In the genomic region with DNA sequence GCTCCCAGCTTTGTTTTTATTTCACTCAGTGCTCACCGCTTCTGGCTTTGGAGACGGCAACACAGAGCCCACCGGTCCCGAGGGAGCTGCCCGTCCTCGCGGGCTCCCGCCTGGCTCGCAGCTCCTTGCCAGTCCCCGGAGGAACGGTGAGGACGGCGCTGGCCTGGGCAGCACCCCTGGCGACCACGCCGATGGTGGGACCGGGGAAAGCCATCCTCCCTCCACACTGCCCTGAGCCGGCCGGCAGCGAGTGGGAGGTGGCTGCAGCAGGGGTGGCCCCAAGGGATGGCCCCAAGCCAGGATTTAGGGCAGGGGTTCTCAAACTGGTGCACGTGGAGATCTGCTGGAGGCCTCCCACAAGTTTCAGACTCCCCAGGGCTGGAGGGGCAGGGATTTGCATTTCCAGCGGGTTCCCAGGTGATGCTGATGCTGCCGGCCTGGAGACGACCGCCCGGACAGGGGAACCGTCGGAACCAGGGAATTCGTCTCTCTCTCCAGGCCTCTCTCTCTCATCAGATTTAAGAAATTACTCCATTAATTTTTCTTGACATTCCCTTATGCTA, we compare ENCODE assay signal across 1 cellular context.
TF ChIP-seq lines count a peak whose summit lies in the region.

No MANE protein-coding gene starts in this region.

TF ChIP-seq in H1, 55 proteins besides CTCF, POLR2A, EP300 and RAD21 (continued from another document):
- TF ChIP-seq POLR2AphosphoS5 (IDR thresholded peaks at IDR 0.05; ENCODE audit: low read depth, low read length), result no peak
- no peak for TF ChIP-seq TAF7 (optimal IDR thresholded peaks at IDR 0.05; ENCODE audit: borderline replicate concordance, low read depth, low read length)
- TF ChIP-seq, protein P1, sequence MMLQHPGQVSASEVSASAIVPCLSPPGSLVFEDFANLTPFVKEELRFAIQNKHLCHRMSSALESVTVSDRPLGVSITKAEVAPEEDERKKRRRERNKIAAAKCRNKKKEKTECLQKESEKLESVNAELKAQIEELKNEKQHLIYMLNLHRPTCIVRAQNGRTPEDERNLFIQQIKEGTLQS (IDR thresholded peaks at IDR 0.05; ENCODE audit: insufficient read depth, low read depth, low read length), result no peak
- no peak for TF ChIP-seq FOSL1 (IDR thresholded peaks at IDR 0.05; ENCODE audit: insufficient read depth, low read depth, low read length)
- TF ChIP-seq ZNF274 (IDR thresholded peaks at IDR 0.05; ENCODE audit: borderline replicate concordance, extremely low read depth, low read length), result no peak
- TF ChIP-seq, protein P2, sequence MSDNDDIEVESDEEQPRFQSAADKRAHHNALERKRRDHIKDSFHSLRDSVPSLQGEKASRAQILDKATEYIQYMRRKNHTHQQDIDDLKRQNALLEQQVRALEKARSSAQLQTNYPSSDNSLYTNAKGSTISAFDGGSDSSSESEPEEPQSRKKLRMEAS (IDR thresholded peaks at IDR 0.05), result no peak
- no peak for TF ChIP-seq BRCA1 (IDR thresholded peaks at IDR 0.05; ENCODE audit: low read depth, low read length)
- no peak for TF ChIP-seq BCL11A (IDR thresholded peaks at IDR 0.05; ENCODE audit: low read depth in 2 of 2, low read length in 2 of 2)
- TF ChIP-seq RNF2 (IDR thresholded peaks at IDR 0.05; ENCODE audit: borderline replicate concordance, low read depth, low read length, missing control alignments, poor library complexity, severe bottlenecking), result no peak
- no peak for TF ChIP-seq YY1 (IDR thresholded peaks at IDR 0.05; ENCODE audit: low read depth, low read length)
- TF ChIP-seq CTBP2 (IDR thresholded peaks at IDR 0.05; ENCODE audit: borderline replicate concordance, insufficient read depth, insufficient read length, low read length), result no peak
- no peak for TF ChIP-seq TBP (IDR thresholded peaks at IDR 0.05; ENCODE audit: low read depth, low read length)
- TF ChIP-seq, protein P3, sequence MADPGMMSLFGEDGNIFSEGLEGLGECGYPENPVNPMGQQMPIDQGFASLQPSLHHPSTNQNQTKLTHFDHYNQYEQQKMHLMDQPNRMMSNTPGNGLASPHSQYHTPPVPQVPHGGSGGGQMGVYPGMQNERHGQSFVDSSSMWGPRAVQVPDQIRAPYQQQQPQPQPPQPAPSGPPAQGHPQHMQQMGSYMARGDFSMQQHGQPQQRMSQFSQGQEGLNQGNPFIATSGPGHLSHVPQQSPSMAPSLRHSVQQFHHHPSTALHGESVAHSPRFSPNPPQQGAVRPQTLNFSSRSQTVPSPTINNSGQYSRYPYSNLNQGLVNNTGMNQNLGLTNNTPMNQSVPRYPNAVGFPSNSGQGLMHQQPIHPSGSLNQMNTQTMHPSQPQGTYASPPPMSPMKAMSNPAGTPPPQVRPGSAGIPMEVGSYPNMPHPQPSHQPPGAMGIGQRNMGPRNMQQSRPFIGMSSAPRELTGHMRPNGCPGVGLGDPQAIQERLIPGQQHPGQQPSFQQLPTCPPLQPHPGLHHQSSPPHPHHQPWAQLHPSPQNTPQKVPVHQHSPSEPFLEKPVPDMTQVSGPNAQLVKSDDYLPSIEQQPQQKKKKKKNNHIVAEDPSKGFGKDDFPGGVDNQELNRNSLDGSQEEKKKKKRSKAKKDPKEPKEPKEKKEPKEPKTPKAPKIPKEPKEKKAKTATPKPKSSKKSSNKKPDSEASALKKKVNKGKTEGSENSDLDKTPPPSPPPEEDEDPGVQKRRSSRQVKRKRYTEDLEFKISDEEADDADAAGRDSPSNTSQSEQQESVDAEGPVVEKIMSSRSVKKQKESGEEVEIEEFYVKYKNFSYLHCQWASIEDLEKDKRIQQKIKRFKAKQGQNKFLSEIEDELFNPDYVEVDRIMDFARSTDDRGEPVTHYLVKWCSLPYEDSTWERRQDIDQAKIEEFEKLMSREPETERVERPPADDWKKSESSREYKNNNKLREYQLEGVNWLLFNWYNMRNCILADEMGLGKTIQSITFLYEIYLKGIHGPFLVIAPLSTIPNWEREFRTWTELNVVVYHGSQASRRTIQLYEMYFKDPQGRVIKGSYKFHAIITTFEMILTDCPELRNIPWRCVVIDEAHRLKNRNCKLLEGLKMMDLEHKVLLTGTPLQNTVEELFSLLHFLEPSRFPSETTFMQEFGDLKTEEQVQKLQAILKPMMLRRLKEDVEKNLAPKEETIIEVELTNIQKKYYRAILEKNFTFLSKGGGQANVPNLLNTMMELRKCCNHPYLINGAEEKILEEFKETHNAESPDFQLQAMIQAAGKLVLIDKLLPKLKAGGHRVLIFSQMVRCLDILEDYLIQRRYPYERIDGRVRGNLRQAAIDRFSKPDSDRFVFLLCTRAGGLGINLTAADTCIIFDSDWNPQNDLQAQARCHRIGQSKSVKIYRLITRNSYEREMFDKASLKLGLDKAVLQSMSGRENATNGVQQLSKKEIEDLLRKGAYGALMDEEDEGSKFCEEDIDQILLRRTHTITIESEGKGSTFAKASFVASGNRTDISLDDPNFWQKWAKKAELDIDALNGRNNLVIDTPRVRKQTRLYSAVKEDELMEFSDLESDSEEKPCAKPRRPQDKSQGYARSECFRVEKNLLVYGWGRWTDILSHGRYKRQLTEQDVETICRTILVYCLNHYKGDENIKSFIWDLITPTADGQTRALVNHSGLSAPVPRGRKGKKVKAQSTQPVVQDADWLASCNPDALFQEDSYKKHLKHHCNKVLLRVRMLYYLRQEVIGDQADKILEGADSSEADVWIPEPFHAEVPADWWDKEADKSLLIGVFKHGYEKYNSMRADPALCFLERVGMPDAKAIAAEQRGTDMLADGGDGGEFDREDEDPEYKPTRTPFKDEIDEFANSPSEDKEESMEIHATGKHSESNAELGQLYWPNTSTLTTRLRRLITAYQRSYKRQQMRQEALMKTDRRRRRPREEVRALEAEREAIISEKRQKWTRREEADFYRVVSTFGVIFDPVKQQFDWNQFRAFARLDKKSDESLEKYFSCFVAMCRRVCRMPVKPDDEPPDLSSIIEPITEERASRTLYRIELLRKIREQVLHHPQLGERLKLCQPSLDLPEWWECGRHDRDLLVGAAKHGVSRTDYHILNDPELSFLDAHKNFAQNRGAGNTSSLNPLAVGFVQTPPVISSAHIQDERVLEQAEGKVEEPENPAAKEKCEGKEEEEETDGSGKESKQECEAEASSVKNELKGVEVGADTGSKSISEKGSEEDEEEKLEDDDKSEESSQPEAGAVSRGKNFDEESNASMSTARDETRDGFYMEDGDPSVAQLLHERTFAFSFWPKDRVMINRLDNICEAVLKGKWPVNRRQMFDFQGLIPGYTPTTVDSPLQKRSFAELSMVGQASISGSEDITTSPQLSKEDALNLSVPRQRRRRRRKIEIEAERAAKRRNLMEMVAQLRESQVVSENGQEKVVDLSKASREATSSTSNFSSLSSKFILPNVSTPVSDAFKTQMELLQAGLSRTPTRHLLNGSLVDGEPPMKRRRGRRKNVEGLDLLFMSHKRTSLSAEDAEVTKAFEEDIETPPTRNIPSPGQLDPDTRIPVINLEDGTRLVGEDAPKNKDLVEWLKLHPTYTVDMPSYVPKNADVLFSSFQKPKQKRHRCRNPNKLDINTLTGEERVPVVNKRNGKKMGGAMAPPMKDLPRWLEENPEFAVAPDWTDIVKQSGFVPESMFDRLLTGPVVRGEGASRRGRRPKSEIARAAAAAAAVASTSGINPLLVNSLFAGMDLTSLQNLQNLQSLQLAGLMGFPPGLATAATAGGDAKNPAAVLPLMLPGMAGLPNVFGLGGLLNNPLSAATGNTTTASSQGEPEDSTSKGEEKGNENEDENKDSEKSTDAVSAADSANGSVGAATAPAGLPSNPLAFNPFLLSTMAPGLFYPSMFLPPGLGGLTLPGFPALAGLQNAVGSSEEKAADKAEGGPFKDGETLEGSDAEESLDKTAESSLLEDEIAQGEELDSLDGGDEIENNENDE (IDR thresholded peaks at IDR 0.05; ENCODE audit: insufficient replicate concordance, low read length), result no peak
